In the genomic region with DNA sequence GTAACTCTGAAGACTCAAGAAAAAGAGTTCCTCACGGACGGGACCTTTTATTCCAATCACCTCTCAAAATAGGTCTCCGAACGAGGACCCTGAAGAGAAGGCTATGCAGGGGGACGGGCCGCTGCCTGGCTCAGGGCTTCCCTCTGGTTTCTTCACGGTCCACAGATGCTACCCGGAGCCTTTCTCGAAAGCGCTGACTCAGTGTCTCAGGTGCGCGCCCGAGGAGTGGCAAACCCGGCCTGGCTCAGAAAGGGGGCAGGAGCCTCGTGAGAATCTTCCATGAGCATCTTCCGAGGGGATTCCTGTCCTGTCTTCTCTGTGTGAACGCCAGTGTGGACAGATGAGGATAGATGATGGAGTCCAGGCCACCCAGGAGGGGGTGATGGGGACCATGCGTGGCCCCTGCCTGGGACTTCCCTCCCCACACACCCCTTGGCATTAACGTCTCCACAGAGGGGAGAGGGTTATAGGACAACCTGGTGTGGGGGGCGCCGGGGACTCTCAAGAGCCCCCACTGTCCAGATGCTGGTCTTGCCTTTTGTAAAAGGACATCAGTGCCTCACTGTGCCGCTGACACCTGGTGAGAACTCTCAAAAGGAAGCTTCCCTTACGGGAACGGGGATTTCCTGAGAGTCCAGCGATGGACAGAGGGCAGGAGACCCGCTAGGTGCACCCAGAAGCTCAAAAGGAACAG, we compare ENCODE assay signal across 11 cellular contexts. TPM values are rescaled to one million over a fixed set of nuclear protein-coding genes. Genes with fewer than 3 reads are reported as not detected.
DNase-seq lines count a peak whose midpoint lies in the region; ATAC-seq and TF ChIP-seq lines count a peak whose summit lies in the region.
"Had no signal": no experiment of that assay in that cellular context is flagged by ENCODE, and none has a peak within 500 bp of the region (broad histone marks: within the 10 kb centered on the region; RNA-seq: fewer than 3 reads in every experiment).

No MANE protein-coding gene starts in this region.

- H3K4ac ChIP-seq in IMR-90 (ENCODE audit: low read depth, low read length), result no peak overlapping the region
- no peak overlapping the region for H3K4ac ChIP-seq in neuronal stem cell (ENCODE audit: low read length)

- H4K20me1 ChIP-seq in IMR-90 (ENCODE audit: insufficient read depth, low read length) (no peaks in the 10 kb centered on the region), smooth muscle cell (ENCODE audit: low read depth) (no peaks in the 10 kb centered on the region)

- H3K4me3 Mint-ChIP-seq in CD4-positive, CD25-positive, alpha-beta regulatory T cell, result peak overlapping the region; percentile 85 to 98 (median 94)

- peaks cover 3% of the 10 kb centered on the region for H3K36me3 Mint-ChIP-seq in CD4-positive, CD25-positive, alpha-beta regulatory T cell

- peak overlapping the region; percentile 21 for H3K4me3 ChIP-seq in CD4-positive, CD25-positive, alpha-beta regulatory T cell (ENCODE audit: low read depth, low read length)
- no peak overlapping the region for H3K4me3 ChIP-seq in IMR-90 (ENCODE audit: insufficient read depth, low read depth, low read length)
- no peak overlapping the region for H3K4me3 ChIP-seq in neuronal stem cell (ENCODE audit: low read length in 2 of 2)
- no peak overlapping the region for H3K4me3 ChIP-seq in smooth muscle cell

- H2AK9ac ChIP-seq in IMR-90 (replicated peaks; ENCODE audit: low read depth, low read length, poor library complexity), result peak overlapping the region; percentile 44

- POLR2A ChIA-PET in IMR-90 (lab: Charles Lee; ENCODE audit: unreplicated experiment), result interaction anchor here (1.0 kb wide), 1 partner anchor 25 kb away, joined by 3 read pairs; the partner anchor contains the start of gene JUND

- DNase-seq in CD4-positive, CD25-positive, alpha-beta regulatory T cell, result no peak
- DNase-seq in IMR-90 (no peak), caudate nucleus (lab: John Stamatoyannopoulos, UW) (no peak), neuronal stem cell (ENCODE audit: low spot score) (no peak), smooth muscle cell (lab: John Stamatoyannopoulos, UW; ENCODE audit: unreplicated experiment) (no peak)
- no peak for DNase-seq in effector CD4-positive, alpha-beta T cell
- DNase-seq: activated gamma-delta T cell treated with Interleukin-2 at 50 U/mL for 16 hours, DMS79, SHP77 had no signal

- H2AFZ ChIP-seq in IMR-90 (replicated peaks; ENCODE audit: low read length, poor library complexity) (no peak overlapping the region), neuronal stem cell (ENCODE audit: low read length) (no peak overlapping the region), smooth muscle cell (ENCODE audit: low read depth) (no peak overlapping the region)

- H4K91ac ChIP-seq in IMR-90 (ENCODE audit: insufficient read depth, low read depth, low read length) (peak overlapping the region; percentile 13; the same call in 1 of the 2 replicates), neuronal stem cell (ENCODE audit: low read depth, low read length, poor library complexity) (no peak overlapping the region)

- no peak overlapping the region for H2BK20ac ChIP-seq in IMR-90 (ENCODE audit: low read depth, low read length)

- H3K27me3 Mint-ChIP-seq in CD4-positive, CD25-positive, alpha-beta regulatory T cell, result no peaks in the 10 kb centered on the region

- no peaks in the 10 kb centered on the region for H3K36me3 ChIP-seq in CD4-positive, CD25-positive, alpha-beta regulatory T cell (ENCODE audit: control insufficient read depth, insufficient read depth, low read length)
- peaks cover 17% of the 10 kb centered on the region for H3K36me3 ChIP-seq in IMR-90 (ENCODE audit: control insufficient read depth, insufficient read depth, low read length)
- peaks cover 44 to 56% of the 10 kb centered on the region in 2 donors for H3K36me3 ChIP-seq in neuronal stem cell (replicated peaks in 1 of 2; ENCODE audit: control insufficient read depth in 2 of 2, insufficient read depth in 2 of 2, low read length in 2 of 2)
- no peaks in the 10 kb centered on the region for H3K36me3 ChIP-seq in smooth muscle cell (ENCODE audit: low read depth)

- no peak overlapping the region for H2BK12ac ChIP-seq in neuronal stem cell (ENCODE audit: low read length)

- no peaks in the 10 kb centered on the region for H3K9me3 ChIP-seq in CD4-positive, CD25-positive, alpha-beta regulatory T cell (ENCODE audit: control insufficient read depth in 2 of 2, low read length in 2 of 2)
- H3K9me3 ChIP-seq in IMR-90 (ENCODE audit: control insufficient read depth, insufficient read depth, low read length) (no peaks in the 10 kb centered on the region), neuronal stem cell (replicated peaks in 1 of 2; ENCODE audit: control insufficient read depth in 2 of 2, insufficient read depth in 1 of 2, low read depth in 1 of 2, low read length in 2 of 2) (no peaks in the 10 kb centered on the region), smooth muscle cell (replicated peaks; ENCODE audit: low read depth) (no peaks in the 10 kb centered on the region)

- no peak overlapping the region for H3K4me2 ChIP-seq in IMR-90 (ENCODE audit: low read depth, low read length)
- no peak overlapping the region for H3K4me2 ChIP-seq in neuronal stem cell (ENCODE audit: insufficient read depth, low read length, poor library complexity, severe bottlenecking)
- H3K4me2 ChIP-seq in smooth muscle cell, result no peak overlapping the region

- intact Hi-C loops in IMR-90 (cut with micrococcal nuclease), result no loop called here

- ATAC-seq in CD4-positive, CD25-positive, alpha-beta regulatory T cell (ENCODE audit: low read depth in 2 of 2), result no peak
- ATAC-seq in IMR-90 (ENCODE audit: low read depth), result no peak
- ATAC-seq in GM18868 (IDR thresholded peaks at IDR 0.05; ENCODE audit: unreplicated experiment), result no peak
- ATAC-seq in HG02798 (IDR thresholded peaks at IDR 0.05; ENCODE audit: poor library complexity, unreplicated experiment), result no peak

- H3K4me1 ChIP-seq in CD4-positive, CD25-positive, alpha-beta regulatory T cell (ENCODE audit: control insufficient read depth, insufficient read depth, low read length, poor library complexity, severe bottlenecking), result peaks cover 66% of the 10 kb centered on the region
- H3K4me1 ChIP-seq in IMR-90 (ENCODE audit: control insufficient read depth, insufficient read depth, low read length) (peaks cover 20% of the 10 kb centered on the region), neuronal stem cell (ENCODE audit: control insufficient read depth in 2 of 2, insufficient read depth in 1 of 2, low read depth in 1 of 2, low read length in 2 of 2) (peaks cover 10 to 17% of the 10 kb centered on the region in 2 donors), smooth muscle cell (ENCODE audit: low read depth) (peaks cover 16% of the 10 kb centered on the region)

- no peaks in the 10 kb centered on the region for H3K9me3 Mint-ChIP-seq in CD4-positive, CD25-positive, alpha-beta regulatory T cell

- TF ChIP-seq CTCF in IMR-90 (conservative IDR thresholded peaks at IDR 0.05; ENCODE audit: low read depth, low read length) (no peak), smooth muscle cell (IDR thresholded peaks at IDR 0.05; ENCODE audit: borderline replicate concordance, insufficient read depth, poor library complexity, severe bottlenecking) (no peak)

- no peak for TF ChIP-seq RAD21 in IMR-90 (IDR thresholded peaks at IDR 0.05; ENCODE audit: low read length)

- dilution Hi-C loops in IMR-90 (cut with HindIII; ENCODE audit: low sequenced_read_pairs, unreplicated experiment), result no loop called here

- no peak overlapping the region for H4K5ac ChIP-seq in IMR-90 (ENCODE audit: low read depth, low read length)

- H3K23ac ChIP-seq in IMR-90 (ENCODE audit: low read depth, low read length) (no peak overlapping the region), neuronal stem cell (ENCODE audit: low read depth, low read length, poor library complexity) (peak overlapping the region; percentile 16)

- H3K9ac ChIP-seq in IMR-90 (ENCODE audit: low read depth, low read length), result no peak overlapping the region
- H3K9ac ChIP-seq in neuronal stem cell (ENCODE audit: low read depth, low read length, poor library complexity), result no peak overlapping the region
- H3K9ac ChIP-seq in smooth muscle cell (ENCODE audit: low read depth), result no peak overlapping the region

- peaks cover 0 to 57% (median 17%) of the 10 kb centered on the region in 4 donors for H3K4me1 Mint-ChIP-seq in CD4-positive, CD25-positive, alpha-beta regulatory T cell

- H2BK15ac ChIP-seq in IMR-90 (ENCODE audit: low read depth, low read length), result no peak overlapping the region
- H2BK15ac ChIP-seq in neuronal stem cell (ENCODE audit: low read length), result no peak overlapping the region

- no peaks in the 10 kb centered on the region for H3K27me3 ChIP-seq in CD4-positive, CD25-positive, alpha-beta regulatory T cell (ENCODE audit: control insufficient read depth, insufficient read depth, low read length)
- H3K27me3 ChIP-seq in IMR-90 (ENCODE audit: control insufficient read depth, insufficient read depth, low read length) (no peaks in the 10 kb centered on the region), neuronal stem cell (ENCODE audit: control insufficient read depth in 3 of 3, insufficient read depth in 3 of 3, low read depth in 1 of 3, low read length in 3 of 3) (no peaks in the 10 kb centered on the region), smooth muscle cell (ENCODE audit: low read depth) (no peaks in the 10 kb centered on the region)

- 89% methylated on average over 12 of the region's 26 CpGs; no CpG with 5 or more reads in 1 of the 2 experiments for WGBS in IMR-90 (ENCODE audit: extremely low coverage in 2 of 2, insufficient read length in 1 of 2), 2 experiments
- no CpG with 5 or more reads among the region's 26 CpGs for WGBS in neuronal stem cell (ENCODE audit: extremely low coverage in 2 of 2, insufficient read length in 2 of 2, insufficient replicate concordance in 1 of 2), 2 donors
- 96% methylated on average over 26 of the region's 26 CpGs for WGBS in smooth muscle cell (ENCODE audit: low lambda C conversion rate)

- H3F3A ChIP-seq in smooth muscle cell (ENCODE audit: low read depth), result peaks cover 7% of the 10 kb centered on the region

- no peak for TF ChIP-seq POLR2A in IMR-90 (IDR thresholded peaks at IDR 0.05; ENCODE audit: low read depth, low read length)

- H3K14ac ChIP-seq in IMR-90 (replicated peaks; ENCODE audit: low read depth, low read length) (no peak overlapping the region), neuronal stem cell (ENCODE audit: low read length) (no peak overlapping the region)

- in situ Hi-C loops in IMR-90 (cut with MboI; ENCODE audit: low sequenced_read_pairs), result no loop called here

- peak overlapping the region; percentile 97 for H3K27ac ChIP-seq in CD4-positive, CD25-positive, alpha-beta regulatory T cell (ENCODE audit: insufficient read depth, low read length, poor library complexity, severe bottlenecking)
- H3K27ac ChIP-seq in IMR-90 (ENCODE audit: insufficient read depth, low read length), result 0 out of 2 replicates have a peak overlapping the region, but pooled peaks have one; percentile 6
- peak overlapping the region; percentile 94 for H3K27ac ChIP-seq in caudate nucleus (ENCODE audit: low read depth, low read length)
- H3K27ac ChIP-seq in neuronal stem cell (replicated peaks; ENCODE audit: low read length), result no peak overlapping the region
- no peak overlapping the region for H3K27ac ChIP-seq in smooth muscle cell (ENCODE audit: low read depth)

- no peak overlapping the region for H2BK5ac ChIP-seq in IMR-90 (ENCODE audit: low read depth, low read length, poor library complexity, severe bottlenecking)
- H2BK5ac ChIP-seq in neuronal stem cell (ENCODE audit: low read length), result peak overlapping the region; percentile 62

- H2BK120ac ChIP-seq in IMR-90 (ENCODE audit: low read depth, low read length), result no peak overlapping the region
- no peak overlapping the region for H2BK120ac ChIP-seq in neuronal stem cell (ENCODE audit: low read depth, low read length)

- peak overlapping the region; percentile 97 to 100 (median 100) for H3K27ac Mint-ChIP-seq in CD4-positive, CD25-positive, alpha-beta regulatory T cell

- CTCF ChIA-PET in IMR-90 (lab: Yijun Ruan, JAX), result no interaction called here

- H3K18ac ChIP-seq in IMR-90 (ENCODE audit: low read depth, low read length) (no peak overlapping the region), neuronal stem cell (ENCODE audit: low read length) (no peak overlapping the region)

- BruUV-seq in IMR-90 (replicated peaks; lab: Mats Ljungman, UMichigan), result no TSS peak

- H4K8ac ChIP-seq in IMR-90 (ENCODE audit: low read depth in 2 of 2, low read length in 2 of 2) (no peak overlapping the region), neuronal stem cell (ENCODE audit: low read depth, low read length) (no peak overlapping the region)

- peaks cover 8% of the 10 kb centered on the region; the same call in 1 of the 2 replicates for H3K9me1 ChIP-seq in IMR-90 (ENCODE audit: insufficient read depth, low read length)

- peaks cover 2 to 23% of the 10 kb centered on the region in 2 experiments; a peak in 2 of 4 replicates for H3K79me1 ChIP-seq in IMR-90 (ENCODE audit: low read depth in 1 of 2, low read length in 2 of 2)
- H3K79me1 ChIP-seq in neuronal stem cell (ENCODE audit: low read depth, low read length), result peaks cover 9% of the 10 kb centered on the region

- H3K56ac ChIP-seq in IMR-90 (ENCODE audit: extremely low read depth, insufficient read depth, low read length), result no peak overlapping the region

- no peaks in the 10 kb centered on the region for H3K79me2 ChIP-seq in smooth muscle cell (ENCODE audit: low read depth)

- H2AK5ac ChIP-seq in IMR-90 (ENCODE audit: low read depth, low read length) (0 out of 2 replicates have a peak overlapping the region, but pooled peaks have one; percentile 51), neuronal stem cell (ENCODE audit: low read depth, low read length) (no peak overlapping the region)

RNA-seq across cellular contexts. Expression of gene LSM4, which starts 16.5 kb away (rescaled TPM):
- total RNA-seq in CD4-positive, CD25-positive, alpha-beta regulatory T cell, result 45.6 TPM
- polyA plus RNA-seq in CD4-positive, CD25-positive, alpha-beta regulatory T cell, result 100 to 1,000 TPM; 101 to 118 (median 116) TPM
- 44.8 and 88.0 TPM in 2 replicates for total RNA-seq in IMR-90 (2012; rRNA removed)
- 118 and 157 TPM in 2 replicates for polyA plus RNA-seq in IMR-90 (2012; rRNA removed)
- polyA plus RNA-seq in IMR-90 (2012; cell fraction: cytosol; rRNA removed), result 210 and 274 TPM in 2 replicates
- polyA plus RNA-seq in IMR-90 (2012; cell fraction: nucleus; rRNA removed; ENCODE audit: low replicate concordance), result 65.4 and 112 TPM in 2 replicates
- polyA plus RNA-seq in neuronal stem cell (2013, experiment 1 of 2), result 355 TPM
- 349 TPM for polyA plus RNA-seq in neuronal stem cell (2013, experiment 2 of 2)
- 116 and 121 TPM in 2 replicates for total RNA-seq in smooth muscle cell
- polyA plus RNA-seq in smooth muscle cell, result 156 and 177 TPM in 2 replicates

RNA-seq across cellular contexts. Expression of gene JUND, which starts 24.9 kb away (rescaled TPM):
- total RNA-seq in CD4-positive, CD25-positive, alpha-beta regulatory T cell, result 1,564 TPM
- polyA plus RNA-seq in CD4-positive, CD25-positive, alpha-beta regulatory T cell, result 10 to 100 TPM; 30.7 to 85.9 (median 58.8) TPM
- total RNA-seq in IMR-90 (2012; rRNA removed) (14.2 and 22.8 TPM in 2 replicates), smooth muscle cell (79.9 and 164 TPM in 2 replicates)
- polyA plus RNA-seq in IMR-90 (2012; rRNA removed) (77.2 and 101 TPM in 2 replicates), smooth muscle cell (464 and 497 TPM in 2 replicates)
- 57.0 and 329 TPM in 2 replicates for polyA plus RNA-seq in IMR-90 (2012; cell fraction: cytosol; rRNA removed)
- polyA plus RNA-seq in IMR-90 (2012; cell fraction: nucleus; rRNA removed; ENCODE audit: low replicate concordance), result 200 and 259 TPM in 2 replicates
- 126 TPM for polyA plus RNA-seq in neuronal stem cell (2013, experiment 1 of 2)
- polyA plus RNA-seq in neuronal stem cell (2013, experiment 2 of 2), result 119 TPM

RNA-seq across cellular contexts. Expression of gene IQCN, which starts 32.1 kb away (rescaled TPM):
- 26.5 TPM for total RNA-seq in CD4-positive, CD25-positive, alpha-beta regulatory T cell
- polyA plus RNA-seq in CD4-positive, CD25-positive, alpha-beta regulatory T cell, result under 1 TPM in 3 of 4 donors, not detected in 1; 0.03 to 0.28 (median 0.16) TPM
- total RNA-seq in IMR-90 (2012; rRNA removed), result 0.18 and 0.28 TPM in 2 replicates
- polyA plus RNA-seq in IMR-90 (2012; rRNA removed), result 0.60 and 0.67 TPM in 2 replicates
- 0.24 and 0.29 TPM in 2 replicates for polyA plus RNA-seq in IMR-90 (2012; cell fraction: cytosol; rRNA removed)
- 6.1 and 10.8 TPM in 2 replicates for polyA plus RNA-seq in IMR-90 (2012; cell fraction: nucleus; rRNA removed; ENCODE audit: low replicate concordance)
- polyA plus RNA-seq in neuronal stem cell (2013, experiment 1 of 2), result 0.81 TPM
- 1.1 TPM for polyA plus RNA-seq in neuronal stem cell (2013, experiment 2 of 2)
- 3.9 and 4.9 TPM in 2 replicates for total RNA-seq in smooth muscle cell
- 2.5 and 5.8 TPM in 2 replicates for polyA plus RNA-seq in smooth muscle cell

RNA-seq across cellular contexts. Expression of gene PGPEP1, which starts 34.0 kb away (rescaled TPM):
- total RNA-seq in CD4-positive, CD25-positive, alpha-beta regulatory T cell, result 39.4 TPM
- polyA plus RNA-seq in CD4-positive, CD25-positive, alpha-beta regulatory T cell, result 1 to 10 TPM; 6.7 to 8.7 (median 8.2) TPM
- total RNA-seq in IMR-90 (2012; rRNA removed) (11.1 and 14.3 TPM in 2 replicates), smooth muscle cell (11.1 and 11.7 TPM in 2 replicates)
- polyA plus RNA-seq in IMR-90 (2012; rRNA removed) (11.8 and 13.3 TPM in 2 replicates), smooth muscle cell (4.5 and 8.7 TPM in 2 replicates)
- polyA plus RNA-seq in IMR-90 (2012; cell fraction: cytosol; rRNA removed), result 3.8 and 13.8 TPM in 2 replicates
- polyA plus RNA-seq in IMR-90 (2012; cell fraction: nucleus; rRNA removed; ENCODE audit: low replicate concordance), result 32.7 and 36.9 TPM in 2 replicates
- 10.5 TPM for polyA plus RNA-seq in neuronal stem cell (2013, experiment 1 of 2)
- polyA plus RNA-seq in neuronal stem cell (2013, experiment 2 of 2), result 10.8 TPM

Comparison
In these comparisons a context has a peak if more than half of its experiments do, and no peak if none do; other contexts are left out.
1. H3K27ac ChIP-seq: peak in CD4-positive, CD25-positive, alpha-beta regulatory T cell (single experiment), IMR-90 (single experiment) and caudate nucleus (single experiment); none in neuronal stem cell (single experiment) and smooth muscle cell (single experiment).